In genomic region chr16:4505356-4506153, GRCh38 we compare ENCODE assay signal across 8 cellular contexts. TPM values are rescaled to one million over a fixed set of nuclear protein-coding genes. Genes with fewer than 3 reads are reported as not detected.
DNase-seq lines count a peak whose midpoint lies in the region; ATAC-seq, FAIRE-seq and TF ChIP-seq lines count a peak whose summit lies in the region.

No MANE protein-coding gene starts in this region.

- H3K4me3 ChIP-seq in K562 = no peak overlapping the region
- H3K4me3 ChIP-seq in brain microvascular endothelial cell (ENCODE audit: low read depth, low read length) = no peak overlapping the region

- POLR2A ChIA-PET in K562 (lab: Yijun Ruan, JAX) = interaction anchor here (0.6 to 1.3 kb wide), 3 partner anchors 11 to 78 kb away, joined by 3 to 4 read pairs (median 3); no protein-coding TSS in a partner anchor

- H3K4me1 ChIP-seq in K562 (replicated peaks in 1 of 2; ENCODE audit: control insufficient read depth in 2 of 2, insufficient read depth in 2 of 2, low read length in 2 of 2) = peaks cover 0 to 4% of the 10 kb centered on the region in 2 experiments; a peak in 1 of 5 replicates

- CTCF ChIA-PET in K562 (lab: Yijun Ruan, JAX; ENCODE audit: low intra/inter-chr PET ratio) = interaction anchor here (0.6 kb wide), 1 partner anchor 40 kb away, joined by 3 read pairs; no protein-coding TSS in a partner anchor

- H3K9me3 ChIP-seq in K562 (replicated peaks; ENCODE audit: control insufficient read depth, insufficient read depth, low read depth, low read length) = no peaks in the 10 kb centered on the region

- H3K4me2 ChIP-seq in K562 (ENCODE audit: insufficient read depth, low read length) = no peak overlapping the region

- WGBS in K562 (ENCODE audit: insufficient coverage, low coverage, missing lambda C conversion rate) = 85% methylated on average over 12 of the region's 13 CpGs

- no peak for TF ChIP-seq CTCF in K562 (IDR thresholded peaks at IDR 0.05 in 2 of 3, conservative IDR thresholded peaks at IDR 0.05 in 1 of 3; ENCODE audit: insufficient read depth in 2 of 3, low read depth in 1 of 3, low read length in 3 of 3)
- no peak for TF ChIP-seq CTCF in brain microvascular endothelial cell (IDR thresholded peaks at IDR 0.05; ENCODE audit: low read depth, low read length, missing control alignments)

- H3K79me2 ChIP-seq in K562 (ENCODE audit: control insufficient read depth, insufficient read depth, low read length) = peaks cover 14% of the 10 kb centered on the region; the same call in 2 of the 3 replicates

- peak overlapping the region in 1 of 2 experiments; percentile 32; a peak in 1 of 4 replicates for H3K9ac ChIP-seq in K562 (ENCODE audit: insufficient read depth in 1 of 2, low read depth in 2 of 2, low read length in 2 of 2)

- H3K9me1 ChIP-seq in K562 (ENCODE audit: control insufficient read depth, insufficient read depth, low read length) = no peaks in the 10 kb centered on the region

- in situ Hi-C loops in K562 (cut with MboI) (no loop called here), brain microvascular endothelial cell (cut with HindIII; ENCODE audit: low pct_ligation_motif_present, low sequenced_read_pairs) (no loop called here)

- BruUV-seq in K562 (replicated peaks; lab: Mats Ljungman, UMichigan) = no TSS peak

- intact Hi-C loops in K562 (cut with micrococcal nuclease) = no loop called here

- FAIRE-seq in GM12892 (lab: Jason Lieb, UNC) (peak; percentile 85), K562 (lab: Jason Lieb, UNC) (peak; percentile 52)

- H2AFZ ChIP-seq in K562 (ENCODE audit: low read depth, low read length) = no peak overlapping the region

- H3K27ac ChIP-seq in K562 (ENCODE audit: extremely low read depth, low read depth, low read length) (no peak overlapping the region), brain microvascular endothelial cell (no peak overlapping the region)

- no peak for TF ChIP-seq POLR2A in GM12892 (IDR thresholded peaks at IDR 0.05; ENCODE audit: low read depth, low read length)
- TF ChIP-seq POLR2A in K562 (conservative IDR thresholded peaks at IDR 0.05) = no peak

- TF ChIP-seq EP300 in K562 (IDR thresholded peaks at IDR 0.05; ENCODE audit: low read length) = no peak

- H4K20me1 ChIP-seq in K562 (replicated peaks; ENCODE audit: control insufficient read depth, insufficient read depth, low read length) = peaks cover 14% of the 10 kb centered on the region; the same call in 1 of the 2 replicates

- H3K36me3 ChIP-seq in K562 (ENCODE audit: control insufficient read depth, insufficient read depth, low read length) (peaks cover 48% of the 10 kb centered on the region; the same call in 2 of the 3 replicates), brain microvascular endothelial cell (replicated peaks) (peaks cover 43% of the 10 kb centered on the region)

- DNase-seq in GM12892 (ENCODE audit: insufficient read length) (peak; percentile 72), T-helper 9 cell (peak; percentile 60), K562 (ENCODE audit: extremely low read depth in 1 of 4, low spot score in 3 of 4) (no peak), NCI-H1694 (lab: John Stamatoyannopoulos, UW) (no peak), brain microvascular endothelial cell (no peak)
- DNase-seq in stimulated activated CD4-positive, alpha-beta T cell treated with anti-CD3 and anti-CD28 coated beads, Interleukin-4, amount 100 ng/mL, for 1 hour = peak; percentile 54

- TF ChIP-seq RAD21 in K562 (CRISPR knock-in tag; conservative IDR thresholded peaks at IDR 0.05 in 1 of 2, IDR thresholded peaks at IDR 0.05 in 1 of 2) = no peak

- peak; percentile 79 for ATAC-seq in HG02852 (IDR thresholded peaks at IDR 0.05; ENCODE audit: unreplicated experiment)
- no peak for ATAC-seq in K562
- no peak for ATAC-seq in HG03039 (IDR thresholded peaks at IDR 0.05; ENCODE audit: unreplicated experiment)

- no peaks in the 10 kb centered on the region for H3K27me3 ChIP-seq in K562 (ENCODE audit: control insufficient read depth in 2 of 2, insufficient read depth in 2 of 2, low read length in 2 of 2)
- H3K27me3 ChIP-seq in brain microvascular endothelial cell (replicated peaks) = no peaks in the 10 kb centered on the region

RNA-seq across cellular contexts. Expression of gene HMOX2, which starts 29.4 kb away (rescaled TPM):
- 25.8 TPM for polyA plus RNA-seq in GM12892 (2012; ENCODE audit: missing spikeins)
- total RNA-seq in K562 (2011; cell fraction: chromatin; rRNA removed; ENCODE audit: low replicate concordance) = 31.3 and 64.7 TPM in 2 replicates
- total RNA-seq in K562 (2011; cell fraction: nucleolus; rRNA removed) = 39.3 and 41.4 TPM in 2 replicates
- total RNA-seq in K562 (2011; cell fraction: nucleoplasm; rRNA removed) = 40.9 and 52.2 TPM in 2 replicates
- total RNA-seq in K562 (2014; rRNA removed) (78.6 and 84.7 TPM in 2 replicates), K562 (2014; rRNA removed; fragmentation: Illumina TruSeq; extraction: Trizol) (43.9 and 50.4 TPM in 2 replicates), K562 (2015; rRNA removed; fragmentation: Illumina TruSeq; extraction: Trizol) (60.0 and 66.7 TPM in 2 replicates), K562 (2021) (57.4 and 63.9 TPM in 2 replicates)
- polyA plus RNA-seq in K562 (2011; rRNA removed) (55.5 and 55.8 TPM in 2 replicates), K562 (2014; fragmentation: Illumina TruSeq; extraction: Trizol) (62.8 and 71.3 TPM in 2 replicates), K562 (2014; fragmentation: Nextera tagmentation; extraction: Ambion mirVana) (10 to 100 TPM; 26.8 to 46.3 TPM), K562 (2014; rRNA removed) (87.4 and 88.1 TPM in 2 replicates)
- 47.4 and 72.1 TPM in 2 replicates for polyA plus RNA-seq in K562 (2011; cell fraction: cytosol; rRNA removed)
- 28.3 and 31.1 TPM in 2 replicates for polyA plus RNA-seq in K562 (2011; cell fraction: nucleus; rRNA removed)
- polyA plus RNA-seq in K562 (2012) = 55.2 and 61.7 TPM in 2 replicates
- polyA minus RNA-seq in K562 (2011; rRNA and poly(A)+ RNA removed) = 43.3 and 52.3 TPM in 2 replicates
- polyA minus RNA-seq in K562 (2011; cell fraction: cytosol; rRNA and poly(A)+ RNA removed) = 16.7 and 17.6 TPM in 2 replicates
- 13.6 and 15.0 TPM in 2 replicates for polyA minus RNA-seq in K562 (2011; cell fraction: nucleus; rRNA and poly(A)+ RNA removed)

RNA-seq across cellular contexts. Expression of gene NMRAL1, which starts 31.1 kb away (rescaled TPM):
- 45.9 TPM for polyA plus RNA-seq in GM12892 (2012; ENCODE audit: missing spikeins)
- total RNA-seq in K562 (2011; cell fraction: chromatin; rRNA removed; ENCODE audit: low replicate concordance) = 43.9 and 112 TPM in 2 replicates
- 97.0 and 99.2 TPM in 2 replicates for total RNA-seq in K562 (2011; cell fraction: nucleolus; rRNA removed)
- 59.2 and 66.6 TPM in 2 replicates for total RNA-seq in K562 (2011; cell fraction: nucleoplasm; rRNA removed)
- total RNA-seq in K562 (2014; rRNA removed) (111 and 116 TPM in 2 replicates), K562 (2014; rRNA removed; fragmentation: Illumina TruSeq; extraction: Trizol) (22.7 and 31.4 TPM in 2 replicates), K562 (2015; rRNA removed; fragmentation: Illumina TruSeq; extraction: Trizol) (62.5 and 66.7 TPM in 2 replicates), K562 (2021) (84.1 and 93.6 TPM in 2 replicates)
- polyA plus RNA-seq in K562 (2011; rRNA removed) (51.1 and 59.7 TPM in 2 replicates), K562 (2014; fragmentation: Illumina TruSeq; extraction: Trizol) (63.2 and 88.3 TPM in 2 replicates), K562 (2014; fragmentation: Nextera tagmentation; extraction: Ambion mirVana) (10 to 100 TPM in 1 of 2 experiments, 1 to 10 TPM in 1; 6.3 to 16.8 TPM), K562 (2014; rRNA removed) (83.9 and 90.2 TPM in 2 replicates)
- polyA plus RNA-seq in K562 (2011; cell fraction: cytosol; rRNA removed) = 105 and 154 TPM in 2 replicates
- 56.5 and 83.6 TPM in 2 replicates for polyA plus RNA-seq in K562 (2011; cell fraction: nucleus; rRNA removed)
- 64.0 and 95.8 TPM in 2 replicates for polyA plus RNA-seq in K562 (2012)
- polyA minus RNA-seq in K562 (2011; rRNA and poly(A)+ RNA removed) = 37.2 and 42.5 TPM in 2 replicates
- 39.4 and 52.3 TPM in 2 replicates for polyA minus RNA-seq in K562 (2011; cell fraction: cytosol; rRNA and poly(A)+ RNA removed)
- 24.5 and 26.7 TPM in 2 replicates for polyA minus RNA-seq in K562 (2011; cell fraction: nucleus; rRNA and poly(A)+ RNA removed)

RNA-seq across cellular contexts. Expression of gene CDIP1, which starts 33.0 kb away (rescaled TPM):
- polyA plus RNA-seq in GM12892 (2012; ENCODE audit: missing spikeins) = 3.3 TPM
- total RNA-seq in K562 (2011; cell fraction: chromatin; rRNA removed; ENCODE audit: low replicate concordance) = not detected in 2 replicates
- not detected in 2 replicates for total RNA-seq in K562 (2011; cell fraction: nucleolus; rRNA removed)
- not detected in 2 replicates for total RNA-seq in K562 (2011; cell fraction: nucleoplasm; rRNA removed)
- total RNA-seq in K562 (2014; rRNA removed) = not detected in 2 replicates
- total RNA-seq in K562 (2014; rRNA removed; fragmentation: Illumina TruSeq; extraction: Trizol) = not detected in 2 replicates
- total RNA-seq in K562 (2015; rRNA removed; fragmentation: Illumina TruSeq; extraction: Trizol) = not detected in 2 replicates
- total RNA-seq in K562 (2021) = 0.18 and 0.29 TPM in 2 replicates
- polyA plus RNA-seq in K562 (2011; rRNA removed) = 0.15 TPM in 1 of 2 replicates, not detected in the other
- 0.07 TPM in 1 of 2 replicates, not detected in the other for polyA plus RNA-seq in K562 (2011; cell fraction: cytosol; rRNA removed)
- 0.10 and 0.18 TPM in 2 replicates for polyA plus RNA-seq in K562 (2011; cell fraction: nucleus; rRNA removed)
- 0.31 and 0.54 TPM in 2 replicates for polyA plus RNA-seq in K562 (2012)
- not detected in 2 replicates for polyA plus RNA-seq in K562 (2014; fragmentation: Illumina TruSeq; extraction: Trizol)
- not detected for polyA plus RNA-seq in K562 (2014; fragmentation: Nextera tagmentation; extraction: Ambion mirVana)
- polyA plus RNA-seq in K562 (2014; rRNA removed) = not detected in 2 replicates
- not detected in 2 replicates for polyA minus RNA-seq in K562 (2011; rRNA and poly(A)+ RNA removed)
- polyA minus RNA-seq in K562 (2011; cell fraction: cytosol; rRNA and poly(A)+ RNA removed) = 1.7 TPM in 1 of 2 replicates, not detected in the other
- polyA minus RNA-seq in K562 (2011; cell fraction: nucleus; rRNA and poly(A)+ RNA removed) = 0.40 and 1.1 TPM in 2 replicates

RNA-seq across cellular contexts. Expression of gene C16orf96, which starts 50.6 kb away (rescaled TPM):
- polyA plus RNA-seq in GM12892 (2012; ENCODE audit: missing spikeins) = not detected
- total RNA-seq in K562 (2011; cell fraction: chromatin; rRNA removed; ENCODE audit: low replicate concordance) = not detected in 2 replicates
- total RNA-seq in K562 (2011; cell fraction: nucleolus; rRNA removed) = not detected in 2 replicates
- not detected in 2 replicates for total RNA-seq in K562 (2011; cell fraction: nucleoplasm; rRNA removed)
- total RNA-seq in K562 (2014; rRNA removed) = not detected in 2 replicates
- total RNA-seq in K562 (2014; rRNA removed; fragmentation: Illumina TruSeq; extraction: Trizol) = not detected in 2 replicates
- total RNA-seq in K562 (2015; rRNA removed; fragmentation: Illumina TruSeq; extraction: Trizol) = not detected in 2 replicates
- not detected in 2 replicates for total RNA-seq in K562 (2021)
- not detected in 2 replicates for polyA plus RNA-seq in K562 (2011; rRNA removed)
- polyA plus RNA-seq in K562 (2011; cell fraction: cytosol; rRNA removed) = not detected in 2 replicates
- polyA plus RNA-seq in K562 (2011; cell fraction: nucleus; rRNA removed) = not detected in 2 replicates
- polyA plus RNA-seq in K562 (2012) = not detected in 2 replicates
- not detected in 2 replicates for polyA plus RNA-seq in K562 (2014; fragmentation: Illumina TruSeq; extraction: Trizol)
- polyA plus RNA-seq in K562 (2014; fragmentation: Nextera tagmentation; extraction: Ambion mirVana) = not detected
- not detected in 2 replicates for polyA plus RNA-seq in K562 (2014; rRNA removed)
- not detected in 2 replicates for polyA minus RNA-seq in K562 (2011; rRNA and poly(A)+ RNA removed)
- polyA minus RNA-seq in K562 (2011; cell fraction: cytosol; rRNA and poly(A)+ RNA removed) = not detected in 2 replicates
- not detected in 2 replicates for polyA minus RNA-seq in K562 (2011; cell fraction: nucleus; rRNA and poly(A)+ RNA removed)

Comparison
In these comparisons a context has a peak if more than half of its experiments do, and no peak if none do; other contexts are left out.
1. DNase-seq: peak in GM12892 (single experiment), T-helper 9 cell (single experiment) and stimulated activated CD4-positive, alpha-beta T cell treated with anti-CD3 and anti-CD28 coated beads, Interleukin-4, amount 100 ng/mL, for 1 hour (single experiment); none in K562 (0 of 4), NCI-H1694 (single experiment) and brain microvascular endothelial cell (single experiment).